Comparison of ENCODE assay signal across 18 cellular contexts in the genomic region with DNA sequence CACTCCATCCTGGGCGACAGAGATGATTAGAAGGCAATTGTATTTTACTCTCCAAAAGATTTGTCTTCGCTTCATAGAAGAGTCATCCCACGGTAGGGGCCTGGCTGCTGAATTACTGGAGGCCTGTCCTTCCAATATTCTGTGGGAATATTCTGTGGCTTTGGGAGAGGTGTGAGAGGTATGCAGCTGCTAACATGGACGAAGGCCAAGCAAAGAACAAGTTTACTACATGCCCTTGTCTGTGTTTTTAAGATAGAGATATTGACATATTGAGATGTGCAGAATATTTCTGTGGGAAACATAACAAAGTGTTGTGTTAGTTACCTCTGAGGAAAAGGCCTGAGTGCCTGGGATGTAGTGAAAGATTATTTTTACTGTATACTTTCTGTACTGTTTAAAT.
A peak's percentile ranks its signal among the peaks of the same experiment; 100 is the strongest.
DNase-seq lines count a peak whose midpoint lies in the region; ATAC-seq and TF ChIP-seq lines count a peak whose summit lies in the region.
"Had no signal": no experiment of that assay in that cellular context is flagged by ENCODE, and none has a peak within 500 bp of the region (broad histone marks: within the 10 kb centered on the region; RNA-seq: fewer than 3 reads in every experiment).

No MANE protein-coding gene starts in this region.

- H3K9me3 ChIP-seq in body of pancreas = no peaks in the 10 kb centered on the region
- H3K9me3 ChIP-seq in neural progenitor cell (ENCODE audit: low read depth) = no peaks in the 10 kb centered on the region

- intact Hi-C loops in body of pancreas (cut with DNase I) = no loop called here

- peak overlapping the region; percentile 40 to 62 (median 50) for H3K27ac ChIP-seq in body of pancreas
- no peak overlapping the region for H3K27ac ChIP-seq in neural progenitor cell
- H3K27ac ChIP-seq: GM23248 had no signal

- no peaks in the 10 kb centered on the region for H4K20me1 ChIP-seq in neural progenitor cell (ENCODE audit: low read depth)

- H3K27me3 ChIP-seq in body of pancreas (no peaks in the 10 kb centered on the region), neural progenitor cell (no peaks in the 10 kb centered on the region)
- H3K27me3 ChIP-seq: BE2C had no signal

- no peak overlapping the region for H3K4me2 ChIP-seq in neural progenitor cell

- no peaks in the 10 kb centered on the region for H3K79me2 ChIP-seq in neural progenitor cell (ENCODE audit: low read depth)

- no peak for TF ChIP-seq POLR2A in body of pancreas (IDR thresholded peaks at IDR 0.05)

- ATAC-seq in body of pancreas (peak; percentile 97), esophagus mucosa (no peak)
- ATAC-seq: HepG2 had no signal

- H3K4me3 ChIP-seq in body of pancreas = no peak overlapping the region
- H3K4me3 ChIP-seq in neural progenitor cell = no peak overlapping the region
- H3K4me3 ChIP-seq: GM23248 had no signal

- peak; percentile 23 for DNase-seq in LHCN-M2 (ENCODE audit: low read depth)
- DNase-seq in body of pancreas = peak; percentile 87 to 90 (median 88)
- DNase-seq in neural progenitor cell (ENCODE audit: low spot score) = no peak
- DNase-seq in activated effector memory CD4-positive, alpha-beta T cell treated with Interleukin-2 at 50 U/mL for 16 hours = no peak
- no peak for DNase-seq in AG08395 (ENCODE audit: low spot score)
- DNase-seq: BE2C; C1 segment of cervical spinal cord; CD4-positive, CD25-positive, alpha-beta regulatory T cell; CD8-positive, alpha-beta memory T cell; COR-L47; DMS 273 treated with DMSO at 0.1 percent for 48 hours; DMS53; DND-41; EL; GM23248; HCEC 1CT had no signal

- H3K27ac Mint-ChIP-seq in neural progenitor cell = peak overlapping the region; percentile 85
- H3K27ac Mint-ChIP-seq: CD4-positive, CD25-positive, alpha-beta regulatory T cell; CD8-positive, alpha-beta memory T cell had no signal

- H2AFZ ChIP-seq in neural progenitor cell (replicated peaks) = no peak overlapping the region
- H2AFZ ChIP-seq: GM23248 had no signal

- H3K36me3 ChIP-seq in body of pancreas (replicated peaks in 1 of 2; ENCODE audit: insufficient read depth in 1 of 2, low read depth in 2 of 2) (no peaks in the 10 kb centered on the region), neural progenitor cell (no peaks in the 10 kb centered on the region)
- H3K36me3 ChIP-seq: BE2C had no signal

- H3K9ac ChIP-seq in neural progenitor cell = no peak overlapping the region
- H3K9ac ChIP-seq: GM23248 had no signal

- no peaks in the 10 kb centered on the region for H3F3A ChIP-seq in neural progenitor cell (ENCODE audit: low read depth)

- no peak overlapping the region for H3K4me3 Mint-ChIP-seq in neural progenitor cell
- H3K4me3 Mint-ChIP-seq: CD4-positive, CD25-positive, alpha-beta regulatory T cell; CD8-positive, alpha-beta memory T cell had no signal

- peaks cover 2% of the 10 kb centered on the region for H3K36me3 Mint-ChIP-seq in neural progenitor cell
- H3K36me3 Mint-ChIP-seq: CD4-positive, CD25-positive, alpha-beta regulatory T cell had no signal

- TF ChIP-seq CTCF in body of pancreas (IDR thresholded peaks at IDR 0.05) (no peak), neural progenitor cell (IDR thresholded peaks at IDR 0.05) (no peak)

- H3K9me3 Mint-ChIP-seq in neural progenitor cell = peaks cover 8% of the 10 kb centered on the region

- peaks cover 34% of the 10 kb centered on the region for H3K4me1 ChIP-seq in body of pancreas
- H3K4me1 ChIP-seq in neural progenitor cell = no peaks in the 10 kb centered on the region

- H3K27me3 Mint-ChIP-seq in neural progenitor cell (ENCODE audit: insufficient read depth, low read depth) = peaks cover 3% of the 10 kb centered on the region
- H3K27me3 Mint-ChIP-seq: CD4-positive, CD25-positive, alpha-beta regulatory T cell had no signal

- WGBS in body of pancreas, 2 donors = 19 to 28% methylated on average over 4 of the region's 4 CpGs

- no peaks in the 10 kb centered on the region for H3K4me1 Mint-ChIP-seq in neural progenitor cell

Comparison
In these comparisons a context has a peak if more than half of its experiments do, and no peak if none do; other contexts are left out.
1. DNase-seq: peak in LHCN-M2 (single experiment) and body of pancreas (4 of 4); none in neural progenitor cell (single experiment), activated effector memory CD4-positive, alpha-beta T cell treated with Interleukin-2 at 50 U/mL for 16 hours (single experiment) and AG08395 (single experiment).